Comparison of ENCODE assay signal across 11 cellular contexts in genomic region chr2:190763901-190764514, GRCh38.
DNase-seq lines count a peak whose midpoint lies in the region; ATAC-seq lines count a peak whose summit lies in the region.
"Had no signal": no experiment of that assay in that cellular context is flagged by ENCODE, and none has a peak within 500 bp of the region (broad histone marks: within the 10 kb centered on the region; RNA-seq: fewer than 3 reads in every experiment).

No MANE protein-coding gene starts in this region.

- peak overlapping the region; percentile 42 for H3K27ac Mint-ChIP-seq in stimulated activated naive CD8-positive, alpha-beta T cell treated with anti-CD3 and anti-CD28 coated beads, Interleukin-15, Interleukin-2, amounts not matched to agents 100 ng/mL and 50 ng/mL, for 24 hours
- H3K27ac Mint-ChIP-seq: B cell, naive B cell had no signal

- H3K27ac ChIP-seq in caudate nucleus (ENCODE audit: low read depth, low read length) = no peak overlapping the region

- peaks cover 50% of the 10 kb centered on the region for H3K4me1 Mint-ChIP-seq in stimulated activated naive CD8-positive, alpha-beta T cell treated with anti-CD3 and anti-CD28 coated beads, Interleukin-15, Interleukin-2, amounts not matched to agents 100 ng/mL and 50 ng/mL, for 24 hours (ENCODE audit: low read depth)
- H3K4me1 Mint-ChIP-seq: B cell; central memory CD8-positive, alpha-beta T cell had no signal

- no peaks in the 10 kb centered on the region for H3K9me3 Mint-ChIP-seq in stimulated activated naive CD8-positive, alpha-beta T cell treated with anti-CD3 and anti-CD28 coated beads, Interleukin-15, Interleukin-2, amounts not matched to agents 100 ng/mL and 50 ng/mL, for 24 hours
- H3K9me3 Mint-ChIP-seq: central memory CD8-positive, alpha-beta T cell had no signal

- H3K4me3 Mint-ChIP-seq in stimulated activated naive CD8-positive, alpha-beta T cell treated with anti-CD3 and anti-CD28 coated beads, Interleukin-15, Interleukin-2, amounts not matched to agents 100 ng/mL and 50 ng/mL, for 24 hours = peak overlapping the region; percentile 7
- H3K4me3 Mint-ChIP-seq: B cell; central memory CD8-positive, alpha-beta T cell; naive B cell had no signal

- ATAC-seq in HG03432 (IDR thresholded peaks at IDR 0.05; ENCODE audit: unreplicated experiment) = peak; percentile 82
- ATAC-seq in GM19035 (IDR thresholded peaks at IDR 0.05; ENCODE audit: unreplicated experiment) = no peak

- no peaks in the 10 kb centered on the region for H3K36me3 Mint-ChIP-seq in stimulated activated naive CD8-positive, alpha-beta T cell treated with anti-CD3 and anti-CD28 coated beads, Interleukin-15, Interleukin-2, amounts not matched to agents 100 ng/mL and 50 ng/mL, for 24 hours (ENCODE audit: low read depth)
- H3K36me3 Mint-ChIP-seq: naive B cell had no signal

- H3K27me3 Mint-ChIP-seq in stimulated activated naive CD8-positive, alpha-beta T cell treated with anti-CD3 and anti-CD28 coated beads, Interleukin-15, Interleukin-2, amounts not matched to agents 100 ng/mL and 50 ng/mL, for 24 hours = no peaks in the 10 kb centered on the region
- H3K27me3 Mint-ChIP-seq: central memory CD8-positive, alpha-beta T cell had no signal

- peak; percentile 25 for DNase-seq in stimulated activated CD4-positive, alpha-beta T cell treated with anti-CD3 and anti-CD28 coated beads, Interleukin-12 subunit alpha, Interleukin-12 subunit beta, amount 100 ng/mL, for 4 hours
- DNase-seq in stimulated activated CD4-positive, alpha-beta T cell treated with anti-CD3 and anti-CD28 coated beads, Interleukin-2, amount 100 ng/mL, for 48 hours = no peak
- DNase-seq in caudate nucleus (lab: John Stamatoyannopoulos, UW) (peak in 32 of 61 donors; percentile 0 to 85 (median 21)), DMS53 treated with DMSO at 0.1 percent for 48 hours (lab: John Stamatoyannopoulos, UW; ENCODE audit: unreplicated experiment) (no peak), pons (ENCODE audit: low spot score) (no peak)
- DNase-seq: naive B cell had no signal

Comparison
In these comparisons a context has a peak if more than half of its experiments do, and no peak if none do; other contexts are left out.
1. DNase-seq: peak in stimulated activated CD4-positive, alpha-beta T cell treated with anti-CD3 and anti-CD28 coated beads, Interleukin-12 subunit alpha, Interleukin-12 subunit beta, amount 100 ng/mL, for 4 hours (single experiment) and caudate nucleus (32 of 61); none in stimulated activated CD4-positive, alpha-beta T cell treated with anti-CD3 and anti-CD28 coated beads, Interleukin-2, amount 100 ng/mL, for 48 hours (0 of 2), DMS53 treated with DMSO at 0.1 percent for 48 hours (single experiment) and pons (single experiment).